3 cellular contexts compared by ENCODE assay signal in the genomic region with DNA sequence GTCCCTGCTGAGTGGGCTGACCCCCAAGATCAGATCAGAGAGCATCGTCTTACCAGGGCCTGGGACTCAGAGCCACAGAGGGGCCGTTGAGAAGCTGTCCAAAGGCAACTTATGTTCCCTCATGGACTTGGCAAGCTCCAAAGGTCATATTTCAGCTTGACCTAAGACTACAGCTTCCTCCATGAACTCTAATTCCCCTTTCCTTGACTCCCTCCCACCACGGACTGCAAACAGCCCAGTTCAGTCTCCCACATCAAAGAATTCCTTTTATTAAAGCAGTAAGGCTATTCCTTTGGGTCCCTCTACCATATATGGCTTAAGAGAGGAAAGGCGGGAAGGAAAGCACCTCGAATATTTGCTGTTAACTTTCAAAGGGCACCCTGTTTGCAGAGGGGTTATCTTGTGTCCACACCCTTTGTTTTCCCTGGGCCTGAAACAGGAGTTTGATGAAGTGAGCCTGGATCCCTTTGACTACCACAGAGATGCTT.
A peak's percentile ranks its signal among the peaks of the same experiment; 100 is the strongest.
TF ChIP-seq lines count a peak whose summit lies in the region.

No MANE protein-coding gene starts in this region.

TF ChIP-seq in IMR-90, 13 proteins besides CTCF, POLR2A, EP300 and RAD21:
- no peak for TF ChIP-seq RFX5 (IDR thresholded peaks at IDR 0.05; ENCODE audit: low read depth, low read length)
- no peak for TF ChIP-seq ELK1 (IDR thresholded peaks at IDR 0.05; ENCODE audit: borderline replicate concordance, low read depth, low read length)
- no peak for TF ChIP-seq FOS (IDR thresholded peaks at IDR 0.05; ENCODE audit: low read depth, low read length)
- no peak for TF ChIP-seq SMC3 (IDR thresholded peaks at IDR 0.05; ENCODE audit: low read depth, low read length)
- no peak for TF ChIP-seq RCOR1 (IDR thresholded peaks at IDR 0.05; ENCODE audit: insufficient replicate concordance, low read length)
- no peak for TF ChIP-seq BHLHE40 (IDR thresholded peaks at IDR 0.05; ENCODE audit: low read depth, low read length)
- no peak for TF ChIP-seq NFE2L2 (IDR thresholded peaks at IDR 0.05; ENCODE audit: low read depth, low read length)

TF ChIP-seq in H1, 55 proteins besides CTCF, POLR2A, EP300 and RAD21:
- TF ChIP-seq POLR2AphosphoS5 (IDR thresholded peaks at IDR 0.05; ENCODE audit: low read depth, low read length) (no peak), E2F6 (IDR thresholded peaks at IDR 0.05) (peak; percentile 83), SRF (IDR thresholded peaks at IDR 0.05; ENCODE audit: low read depth, low read length) (peak; percentile 52; the same call in 1 of the 2 replicates), YY1 (IDR thresholded peaks at IDR 0.05; ENCODE audit: low read depth, low read length) (no peak)

TF ChIP-seq in HepG2, 621 proteins besides CTCF, POLR2A, EP300 and RAD21 (continues in another document):
- no peak for TF ChIP-seq ZBTB7A (CRISPR knock-in tag; IDR thresholded peaks at IDR 0.05)
- TF ChIP-seq NR2F2 (IDR thresholded peaks at IDR 0.05; ENCODE audit: borderline replicate concordance, low read depth) = peak; percentile 97
- TF ChIP-seq CBFB (CRISPR knock-in tag; IDR thresholded peaks at IDR 0.05) = peak; percentile 80
- peak; percentile 98 for TF ChIP-seq NR2F6 (IDR thresholded peaks at IDR 0.05)
- TF ChIP-seq NR2F6 (CRISPR knock-in tag; IDR thresholded peaks at IDR 0.05) = peak; percentile 93
- TF ChIP-seq FOXJ3 (CRISPR knock-in tag; IDR thresholded peaks at IDR 0.05; ENCODE audit: borderline replicate concordance) = peak; percentile 87
- TF ChIP-seq HNF4G (IDR thresholded peaks at IDR 0.05; ENCODE audit: borderline replicate concordance, low read depth, low read length) = peak; percentile 46; the same call in 1 of the 2 replicates
- no peak for TF ChIP-seq HNF4G (CRISPR knock-in tag; IDR thresholded peaks at IDR 0.05; ENCODE audit: borderline replicate concordance, low read depth)
- no peak for TF ChIP-seq LCORL (IDR thresholded peaks at IDR 0.05)
- peak; percentile 45; the same call in 1 of the 2 replicates for TF ChIP-seq LCORL (CRISPR knock-in tag; IDR thresholded peaks at IDR 0.05)
- TF ChIP-seq HES4 (CRISPR knock-in tag; IDR thresholded peaks at IDR 0.05; ENCODE audit: borderline replicate concordance) = no peak
- TF ChIP-seq SMAD9 (CRISPR knock-in tag; IDR thresholded peaks at IDR 0.05) = no peak
- no peak for TF ChIP-seq ZNF138 (CRISPR knock-in tag; IDR thresholded peaks at IDR 0.05; ENCODE audit: low read depth)
- no peak for TF ChIP-seq ZNF839 (CRISPR knock-in tag; IDR thresholded peaks at IDR 0.05; ENCODE audit: borderline replicate concordance)
- TF ChIP-seq ZNF816 (CRISPR knock-in tag; IDR thresholded peaks at IDR 0.05; ENCODE audit: borderline replicate concordance) = no peak
- peak; percentile 73 for TF ChIP-seq ZMYM4 (CRISPR knock-in tag; IDR thresholded peaks at IDR 0.05)
- no peak for TF ChIP-seq PAWR (CRISPR knock-in tag; IDR thresholded peaks at IDR 0.05; ENCODE audit: borderline replicate concordance)
- TF ChIP-seq ZNF670 (CRISPR knock-in tag; IDR thresholded peaks at IDR 0.05; ENCODE audit: borderline replicate concordance) = no peak
- TF ChIP-seq SRF (IDR thresholded peaks at IDR 0.05; ENCODE audit: low read depth, low read length) = peak; percentile 98
- 0 out of 2 replicates have a peak, but pooled peaks have one; percentile 32 for TF ChIP-seq FOXK1 (CRISPR knock-in tag; IDR thresholded peaks at IDR 0.05; ENCODE audit: borderline replicate concordance, low read depth)
- TF ChIP-seq, protein P1, sequence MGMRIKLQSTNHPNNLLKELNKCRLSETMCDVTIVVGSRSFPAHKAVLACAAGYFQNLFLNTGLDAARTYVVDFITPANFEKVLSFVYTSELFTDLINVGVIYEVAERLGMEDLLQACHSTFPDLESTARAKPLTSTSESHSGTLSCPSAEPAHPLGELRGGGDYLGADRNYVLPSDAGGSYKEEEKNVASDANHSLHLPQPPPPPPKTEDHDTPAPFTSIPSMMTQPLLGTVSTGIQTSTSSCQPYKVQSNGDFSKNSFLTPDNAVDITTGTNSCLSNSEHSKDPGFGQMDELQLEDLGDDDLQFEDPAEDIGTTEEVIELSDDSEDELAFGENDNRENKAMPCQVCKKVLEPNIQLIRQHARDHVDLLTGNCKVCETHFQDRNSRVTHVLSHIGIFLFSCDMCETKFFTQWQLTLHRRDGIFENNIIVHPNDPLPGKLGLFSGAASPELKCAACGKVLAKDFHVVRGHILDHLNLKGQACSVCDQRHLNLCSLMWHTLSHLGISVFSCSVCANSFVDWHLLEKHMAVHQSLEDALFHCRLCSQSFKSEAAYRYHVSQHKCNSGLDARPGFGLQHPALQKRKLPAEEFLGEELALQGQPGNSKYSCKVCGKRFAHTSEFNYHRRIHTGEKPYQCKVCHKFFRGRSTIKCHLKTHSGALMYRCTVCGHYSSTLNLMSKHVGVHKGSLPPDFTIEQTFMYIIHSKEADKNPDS (CRISPR knock-in tag; IDR thresholded peaks at IDR 0.05) = no peak
- no peak for TF ChIP-seq ZNF432 (CRISPR knock-in tag; IDR thresholded peaks at IDR 0.05; ENCODE audit: borderline replicate concordance)
- no peak for TF ChIP-seq SNRNP70 (IDR thresholded peaks at IDR 0.05; ENCODE audit: low read depth, low read length)
- TF ChIP-seq TCF7L2 (IDR thresholded peaks at IDR 0.05; ENCODE audit: low read depth, low read length) = peak; percentile 72
- TF ChIP-seq UBTF (CRISPR knock-in tag; IDR thresholded peaks at IDR 0.05) = no peak
- TF ChIP-seq NCOR1 (IDR thresholded peaks at IDR 0.05; ENCODE audit: borderline replicate concordance, low read length) = peak; percentile 64; the same call in 1 of the 2 replicates
- peak; percentile 41 to 74; a peak in 3 of 4 replicates for TF ChIP-seq NR2F1 (CRISPR knock-in tag; IDR thresholded peaks at IDR 0.05)
- TF ChIP-seq HOXA3 (CRISPR knock-in tag; IDR thresholded peaks at IDR 0.05) = 0 out of 2 replicates have a peak, but pooled peaks have one; percentile 22
- TF ChIP-seq KAT8 (CRISPR knock-in tag; IDR thresholded peaks at IDR 0.05) = peak; percentile 40
- TF ChIP-seq DNMT1 (CRISPR knock-in tag; IDR thresholded peaks at IDR 0.05) = no peak
- TF ChIP-seq ZNF780A (CRISPR knock-in tag; IDR thresholded peaks at IDR 0.05) = no peak
- no peak for TF ChIP-seq SETDB1 (CRISPR knock-in tag; IDR thresholded peaks at IDR 0.05; ENCODE audit: borderline replicate concordance)
- 0 out of 2 replicates have a peak, but pooled peaks have one; percentile 53 for TF ChIP-seq GFI1 (CRISPR knock-in tag; IDR thresholded peaks at IDR 0.05; ENCODE audit: borderline replicate concordance)
- no peak for TF ChIP-seq ZNF562 (CRISPR knock-in tag; IDR thresholded peaks at IDR 0.05; ENCODE audit: borderline replicate concordance)
- TF ChIP-seq TGIF2 (CRISPR knock-in tag; IDR thresholded peaks at IDR 0.05) = 0 out of 2 replicates have a peak, but pooled peaks have one; percentile 18
- TF ChIP-seq ZFYVE20 (CRISPR knock-in tag; IDR thresholded peaks at IDR 0.05; ENCODE audit: borderline replicate concordance, low read depth) = no peak
- TF ChIP-seq NCOA2 (CRISPR knock-in tag; IDR thresholded peaks at IDR 0.05) = peak; percentile 94
- no peak for TF ChIP-seq ZNF605 (CRISPR knock-in tag; IDR thresholded peaks at IDR 0.05)
- peak; percentile 64; the same call in 1 of the 2 replicates for TF ChIP-seq PATZ1 (CRISPR knock-in tag; IDR thresholded peaks at IDR 0.05)
- peak; percentile 65; the same call in 1 of the 2 replicates for TF ChIP-seq SIX4 (CRISPR knock-in tag; IDR thresholded peaks at IDR 0.05)
- TF ChIP-seq, protein P2, sequence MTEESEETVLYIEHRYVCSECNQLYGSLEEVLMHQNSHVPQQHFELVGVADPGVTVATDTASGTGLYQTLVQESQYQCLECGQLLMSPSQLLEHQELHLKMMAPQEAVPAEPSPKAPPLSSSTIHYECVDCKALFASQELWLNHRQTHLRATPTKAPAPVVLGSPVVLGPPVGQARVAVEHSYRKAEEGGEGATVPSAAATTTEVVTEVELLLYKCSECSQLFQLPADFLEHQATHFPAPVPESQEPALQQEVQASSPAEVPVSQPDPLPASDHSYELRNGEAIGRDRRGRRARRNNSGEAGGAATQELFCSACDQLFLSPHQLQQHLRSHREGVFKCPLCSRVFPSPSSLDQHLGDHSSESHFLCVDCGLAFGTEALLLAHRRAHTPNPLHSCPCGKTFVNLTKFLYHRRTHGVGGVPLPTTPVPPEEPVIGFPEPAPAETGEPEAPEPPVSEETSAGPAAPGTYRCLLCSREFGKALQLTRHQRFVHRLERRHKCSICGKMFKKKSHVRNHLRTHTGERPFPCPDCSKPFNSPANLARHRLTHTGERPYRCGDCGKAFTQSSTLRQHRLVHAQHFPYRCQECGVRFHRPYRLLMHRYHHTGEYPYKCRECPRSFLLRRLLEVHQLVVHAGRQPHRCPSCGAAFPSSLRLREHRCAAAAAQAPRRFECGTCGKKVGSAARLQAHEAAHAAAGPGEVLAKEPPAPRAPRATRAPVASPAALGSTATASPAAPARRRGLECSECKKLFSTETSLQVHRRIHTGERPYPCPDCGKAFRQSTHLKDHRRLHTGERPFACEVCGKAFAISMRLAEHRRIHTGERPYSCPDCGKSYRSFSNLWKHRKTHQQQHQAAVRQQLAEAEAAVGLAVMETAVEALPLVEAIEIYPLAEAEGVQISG (CRISPR knock-in tag; IDR thresholded peaks at IDR 0.05) = peak; percentile 18; the same call in 1 of the 2 replicates
- TF ChIP-seq ISL2 (CRISPR knock-in tag; IDR thresholded peaks at IDR 0.05) = peak; percentile 96
- peak; percentile 83; the same call in 1 of the 2 replicates for TF ChIP-seq MED13 (CRISPR knock-in tag; IDR thresholded peaks at IDR 0.05)
- no peak for TF ChIP-seq ATF6 (CRISPR knock-in tag; conservative IDR thresholded peaks at IDR 0.05)
- peak; percentile 87 for TF ChIP-seq HMG20B (CRISPR knock-in tag; conservative IDR thresholded peaks at IDR 0.05)
- TF ChIP-seq SP5 (CRISPR knock-in tag; IDR thresholded peaks at IDR 0.05; ENCODE audit: borderline replicate concordance, low read depth) = peak; percentile 85
- TF ChIP-seq MAZ (IDR thresholded peaks at IDR 0.05; ENCODE audit: borderline replicate concordance, low read depth, low read length) = no peak
- peak; percentile 36; the same call in 1 of the 2 replicates for TF ChIP-seq MAZ (CRISPR knock-in tag; IDR thresholded peaks at IDR 0.05; ENCODE audit: low read depth)
- TF ChIP-seq PITX1 (CRISPR knock-in tag; IDR thresholded peaks at IDR 0.05) = peak; percentile 96
- TF ChIP-seq ZNF678 (CRISPR knock-in tag; IDR thresholded peaks at IDR 0.05) = no peak
- no peak for TF ChIP-seq SP2 (CRISPR knock-in tag; IDR thresholded peaks at IDR 0.05)
- peak; percentile 89 for TF ChIP-seq HMG20A (CRISPR knock-in tag; IDR thresholded peaks at IDR 0.05; ENCODE audit: borderline replicate concordance)
- TF ChIP-seq FOXO1 (CRISPR knock-in tag; IDR thresholded peaks at IDR 0.05) = peak; percentile 85
- no peak for TF ChIP-seq ZNF766 (CRISPR knock-in tag; IDR thresholded peaks at IDR 0.05; ENCODE audit: borderline replicate concordance)
- TF ChIP-seq ARNT2 (CRISPR knock-in tag; IDR thresholded peaks at IDR 0.05; ENCODE audit: low read depth) = peak; percentile 69; the same call in 1 of the 2 replicates
- TF ChIP-seq ATF1 (CRISPR knock-in tag; IDR thresholded peaks at IDR 0.05) = peak; percentile 8; the same call in 1 of the 2 replicates
- 0 out of 2 replicates have a peak, but pooled peaks have one; percentile 22 for TF ChIP-seq ZMYM3 (CRISPR knock-in tag; IDR thresholded peaks at IDR 0.05)
